2 cellular contexts compared by ENCODE assay signal in genomic region chr1:192367436-192367835, GRCh38.
TF ChIP-seq lines count a peak whose summit lies in the region.

No MANE protein-coding gene starts in this region.

TF ChIP-seq in HCT116, 20 proteins besides CTCF, POLR2A, EP300 and RAD21 (continued from another document):
- TF ChIP-seq REST (IDR thresholded peaks at IDR 0.05; ENCODE audit: low read depth) (no peak), EZH2phosphoT487 (IDR thresholded peaks at IDR 0.05; ENCODE audit: borderline replicate concordance) (no peak), MAX (IDR thresholded peaks at IDR 0.05) (no peak), CBX3 (IDR thresholded peaks at IDR 0.05; ENCODE audit: low read depth) (no peak), EGR1 (IDR thresholded peaks at IDR 0.05; ENCODE audit: low read depth) (no peak), SIN3A (IDR thresholded peaks at IDR 0.05; ENCODE audit: low read depth) (no peak), ELF1 (IDR thresholded peaks at IDR 0.05; ENCODE audit: borderline replicate concordance, low read depth) (no peak), ZBTB33 (IDR thresholded peaks at IDR 0.05; ENCODE audit: extremely low read depth, insufficient replicate concordance, low read length) (no peak)

TF ChIP-seq in WTC11, 78 proteins besides CTCF, POLR2A, EP300 and RAD21 (continued from another document):
- TF ChIP-seq MLX (CRISPR knock-in tag; IDR thresholded peaks at IDR 0.05), result no peak
- TF ChIP-seq RORB (CRISPR knock-in tag; IDR thresholded peaks at IDR 0.05), result no peak
- TF ChIP-seq ZNF219 (CRISPR knock-in tag; IDR thresholded peaks at IDR 0.05; ENCODE audit: borderline replicate concordance), result no peak
- no peak for TF ChIP-seq ZMAT4 (CRISPR knock-in tag; IDR thresholded peaks at IDR 0.05)
- TF ChIP-seq FOXP4 (CRISPR knock-in tag; IDR thresholded peaks at IDR 0.05), result no peak
TF ChIP-seq in WTC11: peak in this region for 0.
